22 cellular contexts compared by ENCODE assay signal in the genomic region with DNA sequence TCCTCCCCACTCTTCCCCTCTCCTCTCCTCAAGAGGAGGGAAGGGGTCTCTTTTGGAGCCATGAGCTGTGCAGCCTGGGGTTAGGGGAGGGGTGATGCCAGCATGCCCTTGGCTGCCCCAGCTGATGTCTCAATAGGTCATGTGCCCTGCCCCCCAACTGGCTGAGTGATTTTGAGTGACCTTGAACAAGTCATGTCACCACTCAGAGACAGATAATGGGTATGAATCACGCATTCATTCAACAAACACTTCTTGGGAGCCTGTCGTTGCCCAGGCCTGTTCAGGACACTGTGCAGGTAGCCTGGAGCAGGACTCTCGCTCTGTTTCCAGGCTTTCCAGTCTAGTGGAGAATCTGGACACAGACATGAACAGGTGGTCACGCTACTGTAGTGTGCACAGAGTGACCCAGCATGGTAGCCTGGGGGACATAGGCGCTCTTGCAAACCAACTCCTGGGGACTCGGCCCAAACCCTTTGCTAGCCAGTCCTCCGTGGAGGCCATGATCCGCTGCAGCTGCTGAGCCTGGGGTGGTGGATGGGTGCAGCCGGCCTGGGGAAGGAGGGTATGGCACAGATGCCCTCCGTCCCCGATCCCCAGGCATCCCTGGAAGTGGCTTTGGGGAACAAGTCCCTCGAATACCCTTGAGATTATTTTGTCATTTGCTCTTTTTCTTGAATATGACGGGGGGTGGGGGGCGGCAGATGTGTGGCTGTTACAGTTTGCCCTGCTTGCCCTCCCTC. TPM values are rescaled to one million over a fixed set of nuclear protein-coding genes. Genes with fewer than 3 reads are reported as not detected.
A peak's percentile ranks its signal among the peaks of the same experiment; 100 is the strongest.
DNase-seq lines count a peak whose midpoint lies in the region; ATAC-seq, FAIRE-seq and TF ChIP-seq lines count a peak whose summit lies in the region.
"Had no signal": no experiment of that assay in that cellular context is flagged by ENCODE, and none has a peak within 500 bp of the region (broad histone marks: within the 10 kb centered on the region; RNA-seq: fewer than 3 reads in every experiment).

No MANE protein-coding gene starts in this region.

- H3K36me3 ChIP-seq in K562 (ENCODE audit: control insufficient read depth, insufficient read depth, low read length) (no peaks in the 10 kb centered on the region), kidney (ENCODE audit: control insufficient read depth in 1 of 2, insufficient read depth in 2 of 2, low read length in 2 of 2) (no peaks in the 10 kb centered on the region), osteoblast (ENCODE audit: insufficient read depth, low read length) (no peaks in the 10 kb centered on the region), lower lobe of right lung (no peaks in the 10 kb centered on the region)
- H3K36me3 ChIP-seq: BE2C; BLaER1 treated with 17β-estradiol and CSF1 and Interleukin-3, amounts not matched to agents 10 nM and 100 nM; HAP-1 had no signal

- intact Hi-C loops in K562 (cut with micrococcal nuclease): no loop called here
- intact Hi-C loops in kidney (cut with DNase I): no loop called here
- intact Hi-C loops in lower lobe of right lung (cut with DNase I): no loop called here

- TF ChIP-seq CTCF in K562 (IDR thresholded peaks at IDR 0.05 in 2 of 3, conservative IDR thresholded peaks at IDR 0.05 in 1 of 3; ENCODE audit: insufficient read depth in 2 of 3, low read depth in 1 of 3, low read length in 3 of 3) (no peak), kidney (IDR thresholded peaks at IDR 0.05; ENCODE audit: borderline replicate concordance, extremely low read depth, insufficient read depth) (no peak), osteoblast (IDR thresholded peaks at IDR 0.05; ENCODE audit: extremely low read depth, low read depth, low read length) (no peak), lower lobe of right lung (IDR thresholded peaks at IDR 0.05) (no peak)

- no peak overlapping the region for H3K4me2 ChIP-seq in K562 (ENCODE audit: insufficient read depth, low read length)
- H3K4me2 ChIP-seq in osteoblast (ENCODE audit: insufficient read depth, low read length): no peak overlapping the region
- H3K4me2 ChIP-seq: A549, GM23338 had no signal

- TF ChIP-seq POLR2A in K562 (conservative IDR thresholded peaks at IDR 0.05): no peak

- 19% methylated on average over 14 of the region's 14 CpGs for WGBS in K562 (ENCODE audit: insufficient coverage, low coverage, missing lambda C conversion rate)

- no peak for DNase-seq in K562 (ENCODE audit: extremely low read depth in 1 of 4, low spot score in 3 of 4)
- peak; percentile 57 for DNase-seq in kidney
- peak; percentile 34 for DNase-seq in osteoblast (ENCODE audit: insufficient read length, low spot score, missing footprints)
- DNase-seq in islet precursor cell: no peak
- DNase-seq in lower lobe of right lung: no peak
- DNase-seq: 8988T; ACHN; AML-193; BE2C; CD4-positive, alpha-beta T cell; CD8-positive, alpha-beta memory T cell; DMS53; GF-D8; HFFc6 had no signal

- no TSS peak for BruUV-seq in K562 (replicated peaks; lab: Mats Ljungman, UMichigan)

- H4K20me1 ChIP-seq in K562 (replicated peaks; ENCODE audit: control insufficient read depth, insufficient read depth, low read length) (no peaks in the 10 kb centered on the region), osteoblast (ENCODE audit: insufficient read depth, low read length) (no peaks in the 10 kb centered on the region)
- H4K20me1 ChIP-seq: BLaER1 treated with 17β-estradiol and CSF1 and Interleukin-3, amounts not matched to agents 10 nM and 100 nM had no signal

- CTCF ChIA-PET in K562 (lab: Yijun Ruan, JAX; ENCODE audit: low intra/inter-chr PET ratio): interaction anchor here (7.0 to 7.4 kb wide), 2 partner anchors 146 to 438 kb away, joined by 55 to 159 read pairs; no protein-coding TSS in a partner anchor

- POLR2A ChIA-PET in K562 (lab: Yijun Ruan, JAX): interaction anchor here (0.6 to 0.7 kb wide), 3 partner anchors 18 to 160 kb away, joined by 3 to 4 read pairs (median 3); no protein-coding TSS in a partner anchor

- ATAC-seq in K562 (no peak), lower lobe of right lung (no peak), HG03039 (IDR thresholded peaks at IDR 0.05; ENCODE audit: unreplicated experiment) (no peak)
- ATAC-seq: A549, GM23338 had no signal

- no peak overlapping the region for H2AFZ ChIP-seq in K562 (ENCODE audit: low read depth, low read length)
- H2AFZ ChIP-seq in osteoblast (ENCODE audit: low read length): no peak overlapping the region
- H2AFZ ChIP-seq: GM23338 had no signal

- H3K79me2 ChIP-seq in K562 (ENCODE audit: control insufficient read depth, insufficient read depth, low read length) (no peaks in the 10 kb centered on the region), osteoblast (ENCODE audit: insufficient read depth, low read length) (no peaks in the 10 kb centered on the region)

- H3K9me1 ChIP-seq in K562 (ENCODE audit: control insufficient read depth, insufficient read depth, low read length): no peaks in the 10 kb centered on the region

- no peaks in the 10 kb centered on the region for H3K9me3 ChIP-seq in K562 (replicated peaks; ENCODE audit: control insufficient read depth, insufficient read depth, low read depth, low read length)
- no peaks in the 10 kb centered on the region for H3K9me3 ChIP-seq in kidney (ENCODE audit: control insufficient read depth in 1 of 2, low read length in 2 of 2)
- H3K9me3 ChIP-seq in osteoblast (ENCODE audit: low read depth, low read length): no peaks in the 10 kb centered on the region
- H3K9me3 ChIP-seq in lower lobe of right lung: no peaks in the 10 kb centered on the region
- H3K9me3 ChIP-seq: A549, BE2C, HAP-1 had no signal

- in situ Hi-C loops in K562 (cut with MboI): loop anchor here (10.0 kb wide), 1 partner anchor 324 kb away; no protein-coding TSS in a partner anchor

- H3K9ac ChIP-seq in K562 (ENCODE audit: insufficient read depth in 1 of 2, low read depth in 2 of 2, low read length in 2 of 2) (peak overlapping the region in 1 of 2 experiments; percentile 27; a peak in 1 of 4 replicates), kidney (ENCODE audit: low read length in 2 of 2) (no peak overlapping the region)

- TF ChIP-seq RAD21 in K562 (CRISPR knock-in tag; conservative IDR thresholded peaks at IDR 0.05 in 1 of 2, IDR thresholded peaks at IDR 0.05 in 1 of 2): no peak

- H3K27me3 ChIP-seq in K562 (ENCODE audit: control insufficient read depth in 2 of 2, insufficient read depth in 2 of 2, low read length in 2 of 2) (peaks cover 0 to 3% of the 10 kb centered on the region in 2 experiments; a peak in 2 of 5 replicates), osteoblast (ENCODE audit: insufficient read depth, low read length) (no peaks in the 10 kb centered on the region), lower lobe of right lung (ENCODE audit: low read depth) (no peaks in the 10 kb centered on the region)
- H3K27me3 ChIP-seq: BE2C; BLaER1 treated with 17β-estradiol and CSF1 and Interleukin-3, amounts not matched to agents 10 nM and 100 nM had no signal

- H3K4me3 ChIP-seq in K562 (no peak overlapping the region), kidney (ENCODE audit: low read length in 2 of 2) (no peak overlapping the region), osteoblast (ENCODE audit: insufficient read depth, low read length) (no peak overlapping the region), lower lobe of right lung (no peak overlapping the region)
- H3K4me3 ChIP-seq: A549; BLaER1 treated with 17β-estradiol and CSF1 and Interleukin-3, amounts not matched to agents 10 nM and 100 nM; GM23338; HAP-1 had no signal

- H3K4me1 ChIP-seq in K562 (replicated peaks in 1 of 2; ENCODE audit: control insufficient read depth in 2 of 2, insufficient read depth in 2 of 2, low read length in 2 of 2) (peaks cover 0 to 3% of the 10 kb centered on the region in 2 experiments; a peak in 2 of 5 replicates), kidney (ENCODE audit: control insufficient read depth in 1 of 2, insufficient read depth in 1 of 2, low read depth in 1 of 2, low read length in 2 of 2) (no peaks in the 10 kb centered on the region), osteoblast (ENCODE audit: insufficient read depth, low read length) (no peaks in the 10 kb centered on the region), lower lobe of right lung (peaks cover 10% of the 10 kb centered on the region)
- H3K4me1 ChIP-seq: A549, BE2C, HAP-1 had no signal

- TF ChIP-seq EP300 in K562 (IDR thresholded peaks at IDR 0.05; ENCODE audit: low read length): no peak

- no peak for FAIRE-seq in K562 (lab: Jason Lieb, UNC)
- no peak for FAIRE-seq in kidney (lab: Jason Lieb, UNC)
- FAIRE-seq: A549, D721Med, GM12891, GM18507 had no signal

- no peak overlapping the region for H3K27ac ChIP-seq in K562 (ENCODE audit: extremely low read depth, low read depth, low read length)
- H3K27ac ChIP-seq in kidney (ENCODE audit: low read depth in 2 of 2, low read length in 2 of 2): no peak overlapping the region
- no peak overlapping the region for H3K27ac ChIP-seq in osteoblast (ENCODE audit: low read depth, low read length)
- no peak overlapping the region for H3K27ac ChIP-seq in lower lobe of right lung

RNA-seq across cellular contexts. Expression of a gene that starts 49.6 kb away (rescaled TPM):
- total RNA-seq in K562 (2011; cell fraction: chromatin; rRNA removed; ENCODE audit: low replicate concordance): 516 and 975 TPM in 2 replicates
- 1,506 and 1,517 TPM in 2 replicates for total RNA-seq in K562 (2011; cell fraction: nucleolus; rRNA removed)
- total RNA-seq in K562 (2011; cell fraction: nucleoplasm; rRNA removed): 977 and 1,240 TPM in 2 replicates
- total RNA-seq in K562 (2014; rRNA removed) (300 and 431 TPM in 2 replicates), K562 (2014; rRNA removed; fragmentation: Illumina TruSeq; extraction: Trizol) (231 and 245 TPM in 2 replicates), K562 (2015; rRNA removed; fragmentation: Illumina TruSeq; extraction: Trizol) (354 and 357 TPM in 2 replicates), K562 (2021) (458 and 473 TPM in 2 replicates), kidney (1,249 TPM), osteoblast (1,248 and 1,391 TPM in 2 replicates), lower lobe of right lung (2,019 TPM)
- polyA plus RNA-seq in K562 (2011; rRNA removed) (613 and 630 TPM in 2 replicates), K562 (2014; fragmentation: Illumina TruSeq; extraction: Trizol) (439 and 442 TPM in 2 replicates), K562 (2014; fragmentation: Nextera tagmentation; extraction: Ambion mirVana) (100 to 1,000 TPM; 429 to 700 TPM), K562 (2014; rRNA removed) (399 and 425 TPM in 2 replicates), kidney (ENCODE audit: insufficient read depth, low read depth, low replicate concordance) (1,082 TPM)
- polyA plus RNA-seq in K562 (2011; cell fraction: cytosol; rRNA removed): 632 and 704 TPM in 2 replicates
- 504 and 505 TPM in 2 replicates for polyA plus RNA-seq in K562 (2011; cell fraction: nucleus; rRNA removed)
- 541 and 1,183 TPM in 2 replicates for polyA plus RNA-seq in K562 (2012)
- 379 and 426 TPM in 2 replicates for polyA minus RNA-seq in K562 (2011; rRNA and poly(A)+ RNA removed)
- polyA minus RNA-seq in K562 (2011; cell fraction: cytosol; rRNA and poly(A)+ RNA removed): 290 and 309 TPM in 2 replicates
- 87.5 and 138 TPM in 2 replicates for polyA minus RNA-seq in K562 (2011; cell fraction: nucleus; rRNA and poly(A)+ RNA removed)

Comparison
In these comparisons a context has a peak if more than half of its experiments do, and no peak if none do; other contexts are left out.
1. DNase-seq: peak in kidney (single experiment) and osteoblast (single experiment); none in K562 (0 of 4), islet precursor cell (single experiment) and lower lobe of right lung (single experiment).